ENCODE assay signal across 8 cellular contexts in the genomic region with DNA sequence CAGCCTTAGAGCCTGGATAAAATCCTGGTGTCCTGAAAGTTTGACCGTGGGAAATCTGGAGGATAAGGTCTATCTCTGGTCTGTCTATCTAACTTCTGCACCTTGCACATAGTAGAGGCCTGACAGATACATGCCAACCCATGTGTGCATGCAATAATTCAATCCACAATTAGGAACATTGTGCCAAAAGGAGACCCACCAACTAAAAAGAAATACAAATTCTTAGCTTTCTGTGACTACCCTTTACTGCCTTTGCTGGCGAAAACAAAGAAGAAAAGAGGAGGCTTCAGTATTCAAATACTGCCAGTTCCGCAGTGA. TPM values are rescaled to one million over a fixed set of nuclear protein-coding genes. Genes with fewer than 3 reads are reported as not detected.
DNase-seq lines count a peak whose midpoint lies in the region; TF ChIP-seq lines count a peak whose summit lies in the region.

No MANE protein-coding gene starts in this region.

- TF ChIP-seq CTCF in endodermal cell (conservative IDR thresholded peaks at IDR 0.05), result no peak
- no peak for TF ChIP-seq CTCF in osteoblast (IDR thresholded peaks at IDR 0.05; ENCODE audit: extremely low read depth, low read depth, low read length)

- no peaks in the 10 kb centered on the region for H3K9me3 ChIP-seq in CD8-positive, alpha-beta memory T cell (ENCODE audit: low read length)
- H3K9me3 ChIP-seq in NT2/D1 (ENCODE audit: insufficient read depth, low read length) (no peaks in the 10 kb centered on the region), endodermal cell (ENCODE audit: control insufficient read depth, low read length) (no peaks in the 10 kb centered on the region), osteoblast (ENCODE audit: low read depth, low read length) (no peaks in the 10 kb centered on the region)

- H3K27me3 ChIP-seq in CD8-positive, alpha-beta memory T cell (ENCODE audit: insufficient read depth, low read length, poor library complexity, severe bottlenecking), result peaks cover 6% of the 10 kb centered on the region
- no peaks in the 10 kb centered on the region for H3K27me3 ChIP-seq in NT2/D1 (ENCODE audit: insufficient read depth, insufficient read length)
- H3K27me3 ChIP-seq in endodermal cell (ENCODE audit: control insufficient read depth, insufficient read depth, low read length, poor library complexity, severe bottlenecking), result peaks cover 10% of the 10 kb centered on the region
- peaks cover 11% of the 10 kb centered on the region for H3K27me3 ChIP-seq in osteoblast (ENCODE audit: insufficient read depth, low read length)

- peaks cover 13 to 23% of the 10 kb centered on the region in 2 donors for H3K27me3 Mint-ChIP-seq in CD8-positive, alpha-beta memory T cell
- peaks cover 23% of the 10 kb centered on the region for H3K27me3 Mint-ChIP-seq in endodermal cell (ENCODE audit: insufficient read depth)

- peak overlapping the region; percentile 77 for H3K4me3 ChIP-seq in CD8-positive, alpha-beta memory T cell (ENCODE audit: low read length)
- H3K4me3 ChIP-seq in NT2/D1 (ENCODE audit: insufficient read length, low read depth) (peak overlapping the region; percentile 19), endodermal cell (ENCODE audit: low read length) (peak overlapping the region; percentile 99), osteoblast (ENCODE audit: insufficient read depth, low read length) (peak overlapping the region; percentile 80)

- H3K36me3 Mint-ChIP-seq in CD8-positive, alpha-beta memory T cell, result peaks cover 0 to 22% (median 8%) of the 10 kb centered on the region in 3 donors
- H3K36me3 Mint-ChIP-seq in endodermal cell (ENCODE audit: low read depth), result peaks cover 8% of the 10 kb centered on the region

- DNase-seq in CD8-positive, alpha-beta memory T cell, result no peak
- DNase-seq in NT2/D1 (ENCODE audit: low read depth, low spot score), result no peak
- no peak for DNase-seq in endodermal cell
- DNase-seq in osteoblast (ENCODE audit: insufficient read length, low spot score, missing footprints), result no peak
- no peak for DNase-seq in pons (ENCODE audit: low spot score)
- no peak for DNase-seq in NCI-H446 (lab: John Stamatoyannopoulos, UW)
- DNase-seq in NCI-H1105 treated with DMSO at 0.1 percent for 48 hours (lab: John Stamatoyannopoulos, UW), result no peak
- DNase-seq in stimulated activated CD4-positive, alpha-beta T cell treated with anti-CD3 and anti-CD28 coated beads, Interleukin-2, amount 100 ng/mL, for 48 hours, result no peak

- H3K9me3 Mint-ChIP-seq in CD8-positive, alpha-beta memory T cell, result peaks cover 0 to 1% (median 0%) of the 10 kb centered on the region in 5 donors
- H3K9me3 Mint-ChIP-seq in endodermal cell, result no peaks in the 10 kb centered on the region

- H3K4me1 ChIP-seq in CD8-positive, alpha-beta memory T cell (ENCODE audit: insufficient read depth, low read length), result peaks cover 26% of the 10 kb centered on the region
- H3K4me1 ChIP-seq in NT2/D1 (ENCODE audit: insufficient read depth, insufficient read length) (no peaks in the 10 kb centered on the region), endodermal cell (ENCODE audit: control insufficient read depth, insufficient read depth, low read length) (no peaks in the 10 kb centered on the region), osteoblast (ENCODE audit: insufficient read depth, low read length) (peaks cover 14% of the 10 kb centered on the region)

- H3K27ac ChIP-seq in CD8-positive, alpha-beta memory T cell (ENCODE audit: low read depth, low read length), result peak overlapping the region; percentile 87
- H3K27ac ChIP-seq in endodermal cell (ENCODE audit: low read depth, low read length) (no peak overlapping the region), osteoblast (ENCODE audit: low read depth, low read length) (peak overlapping the region; percentile 66)

- H3K9ac ChIP-seq in NT2/D1 (ENCODE audit: insufficient read length, low read depth), result peak overlapping the region; percentile 5
- H3K9ac ChIP-seq in endodermal cell (ENCODE audit: extremely low read depth, low read length, poor library complexity, severe bottlenecking), result peak overlapping the region; percentile 74

- POLR2A ChIA-PET in CD8-positive, alpha-beta memory T cell (lab: Charles Lee), result interaction anchor here (1.0 to 1.6 kb wide), 4 partner anchors 110 to 285 kb away, joined by 3 to 12 read pairs (median 6); partner anchors contain the start of genes DARS2, GAS5, PRDX6 and ZBTB37

- peaks cover 5% of the 10 kb centered on the region for H3K36me3 ChIP-seq in CD8-positive, alpha-beta memory T cell (ENCODE audit: insufficient read depth, low read length)
- peaks cover 18% of the 10 kb centered on the region for H3K36me3 ChIP-seq in NT2/D1 (ENCODE audit: insufficient read depth, insufficient read length, low read length)
- H3K36me3 ChIP-seq in endodermal cell (ENCODE audit: control insufficient read depth, insufficient read depth, low read length), result no peaks in the 10 kb centered on the region
- peaks cover 4% of the 10 kb centered on the region for H3K36me3 ChIP-seq in osteoblast (ENCODE audit: insufficient read depth, low read length)

- WGBS in endodermal cell (ENCODE audit: insufficient coverage in 1 of 2, insufficient read length in 1 of 2), 2 experiments, result 61 to 86% methylated on average over 1 to 3 of the region's 3 CpGs

- H3K27ac Mint-ChIP-seq in CD8-positive, alpha-beta memory T cell, result peak overlapping the region; percentile 71 to 99 (median 95)
- H3K27ac Mint-ChIP-seq in endodermal cell, result peak overlapping the region; percentile 89

- H2AFZ ChIP-seq in osteoblast (ENCODE audit: low read length), result peak overlapping the region; percentile 100

- H3K4me3 Mint-ChIP-seq in CD8-positive, alpha-beta memory T cell, result peak overlapping the region; percentile 88 to 99 (median 93)
- H3K4me3 Mint-ChIP-seq in endodermal cell, result peak overlapping the region; percentile 93

- H3K4me2 ChIP-seq in osteoblast (ENCODE audit: insufficient read depth, low read length), result peak overlapping the region; percentile 87

- peaks cover 32% of the 10 kb centered on the region for H3K79me2 ChIP-seq in osteoblast (ENCODE audit: insufficient read depth, low read length)

- CTCF ChIA-PET in CD8-positive, alpha-beta memory T cell (lab: Charles Lee), result interaction anchor here (0.7 to 2.3 kb wide), 5 partner anchors 110 to 284 kb away, joined by 3 to 14 read pairs (median 5); partner anchors contain the start of gene DARS2

- peaks cover 3% of the 10 kb centered on the region for H4K20me1 ChIP-seq in osteoblast (ENCODE audit: insufficient read depth, low read length)

- peaks cover 30 to 40% (median 30%) of the 10 kb centered on the region in 3 donors for H3K4me1 Mint-ChIP-seq in CD8-positive, alpha-beta memory T cell
- peaks cover 19% of the 10 kb centered on the region for H3K4me1 Mint-ChIP-seq in endodermal cell

RNA-seq across cellular contexts. Expression of gene KLHL20, which starts 0.4 kb away (rescaled TPM):
- total RNA-seq in CD8-positive, alpha-beta memory T cell, result 10 to 100 TPM; 19.7 to 20.5 TPM
- 25.7 TPM for polyA plus RNA-seq in CD8-positive, alpha-beta memory T cell
- 10 to 100 TPM; 15.6 to 17.3 TPM for total RNA-seq in endodermal cell
- polyA plus RNA-seq in endodermal cell (2013, experiment 1 of 2), result 16.9 TPM
- polyA plus RNA-seq in endodermal cell (2013, experiment 2 of 2), result 14.7 TPM
- total RNA-seq in osteoblast, result 26.4 and 29.8 TPM in 2 replicates

RNA-seq across cellular contexts. Expression of gene ANKRD45, which starts 44.7 kb away (rescaled TPM):
- not detected for total RNA-seq in CD8-positive, alpha-beta memory T cell
- polyA plus RNA-seq in CD8-positive, alpha-beta memory T cell, result not detected
- 1 to 10 TPM; 1.5 to 1.9 TPM for total RNA-seq in endodermal cell
- polyA plus RNA-seq in endodermal cell (2013, experiment 1 of 2), result 3.5 TPM
- polyA plus RNA-seq in endodermal cell (2013, experiment 2 of 2), result 3.3 TPM
- total RNA-seq in osteoblast, result 0.72 TPM in 1 of 2 replicates, not detected in the other

Comparison
In these comparisons a context has a peak if more than half of its experiments do, and no peak if none do; other contexts are left out.
1. H3K4me3 ChIP-seq: peak in every context shown above with its lines; median percentile 99 in endodermal cell; 80 in osteoblast; 77 in CD8-positive, alpha-beta memory T cell; 19 in NT2/D1.